15 cellular contexts compared by ENCODE assay signal in genomic region chr14:81509838-81510452, GRCh38. TPM values are rescaled to one million over a fixed set of nuclear protein-coding genes. Genes with fewer than 3 reads are reported as not detected.
DNase-seq lines count a peak whose midpoint lies in the region; ATAC-seq and TF ChIP-seq lines count a peak whose summit lies in the region.
"Had no signal": no experiment of that assay in that cellular context is flagged by ENCODE, and none has a peak within 500 bp of the region (broad histone marks: within the 10 kb centered on the region; RNA-seq: fewer than 3 reads in every experiment).

No MANE protein-coding gene starts in this region.

- H2BK120ac ChIP-seq in trophoblast cell (ENCODE audit: insufficient read depth, low read length, poor library complexity): no peak overlapping the region

- no peak overlapping the region for H3K14ac ChIP-seq in trophoblast cell (ENCODE audit: low read length)

- intact Hi-C loops in sciatic nerve (cut with DNase I): no loop called here

- TF ChIP-seq CTCF in fibroblast of the aortic adventitia (IDR thresholded peaks at IDR 0.05; ENCODE audit: insufficient read depth, low read length): peak; percentile 1

- H2BK12ac ChIP-seq in trophoblast cell (ENCODE audit: low read length): no peak overlapping the region

- no peaks in the 10 kb centered on the region for H3K9me3 Mint-ChIP-seq in stimulated activated naive B cell treated with anti-CD40 and anti-IgM and Interleukin-4, amounts not matched to agents 10 μg/mL and 1 μg/mL and 100 μg/mL, for 72 hours
- H3K9me3 Mint-ChIP-seq: activated CD8-positive, alpha-beta T cell treated with anti-CD3 and anti-CD28 coated beads for 36 hours had no signal

- H3K9ac ChIP-seq in trophoblast cell (ENCODE audit: low read length): no peak overlapping the region

- no CpG with 5 or more reads among the region's 6 CpGs for WGBS in trophoblast cell (ENCODE audit: extremely low coverage, insufficient coverage, insufficient read length)

- H3K36me3 ChIP-seq in trophoblast cell (ENCODE audit: control insufficient read depth in 1 of 2, insufficient read depth in 2 of 2, low read length in 2 of 2): peaks cover 10 to 12% of the 10 kb centered on the region in 2 experiments

- no peaks in the 10 kb centered on the region for H3K27me3 Mint-ChIP-seq in stimulated activated naive B cell treated with anti-CD40 and anti-IgM and Interleukin-4, amounts not matched to agents 10 μg/mL and 1 μg/mL and 100 μg/mL, for 72 hours
- H3K27me3 Mint-ChIP-seq: activated CD8-positive, alpha-beta T cell treated with anti-CD3 and anti-CD28 coated beads for 36 hours had no signal

- no peak overlapping the region for H3K4me3 Mint-ChIP-seq in stimulated activated naive B cell treated with anti-CD40 and anti-IgM and Interleukin-4, amounts not matched to agents 10 μg/mL and 1 μg/mL and 100 μg/mL, for 72 hours
- H3K4me3 Mint-ChIP-seq: activated CD8-positive, alpha-beta T cell treated with anti-CD3 and anti-CD28 coated beads for 36 hours had no signal

- no peaks in the 10 kb centered on the region for H3K79me2 ChIP-seq in trophoblast cell (ENCODE audit: control insufficient read depth, insufficient read depth, low read length, poor library complexity)

- no peak overlapping the region for H3K27ac Mint-ChIP-seq in stimulated activated naive B cell treated with anti-CD40 and anti-IgM and Interleukin-4, amounts not matched to agents 10 μg/mL and 1 μg/mL and 100 μg/mL, for 72 hours
- H3K27ac Mint-ChIP-seq: activated CD8-positive, alpha-beta T cell treated with anti-CD3 and anti-CD28 coated beads for 36 hours had no signal

- peak; percentile 17 for DNase-seq in NCI-H1436 (lab: John Stamatoyannopoulos, UW)
- no peak for DNase-seq in NCI-H1436 treated with DMSO at 0.1 percent for 48 hours (lab: John Stamatoyannopoulos, UW)
- DNase-seq in NCI-H524 (lab: John Stamatoyannopoulos, UW): peak; percentile 88 to 96
- DNase-seq in fibroblast of the aortic adventitia (ENCODE audit: low read depth): peak; percentile 19
- no peak for DNase-seq in sciatic nerve (ENCODE audit: low spot score)
- DNase-seq in stimulated activated naive B cell treated with anti-CD40 and anti-IgM and Interleukin-4, amounts not matched to agents 10 μg/mL and 1 μg/mL and 100 μg/mL, for 72 hours: no peak
- no peak for DNase-seq in HPDE6-E6E7 (ENCODE audit: extremely low spot score)
- DNase-seq in trophoblast cell: no peak
- DNase-seq: activated CD8-positive, alpha-beta T cell treated with anti-CD3 and anti-CD28 coated beads for 36 hours; islet precursor cell; NCI-H345; right lobe of liver; stimulated activated CD8-positive, alpha-beta memory T cell treated with anti-CD3 and anti-CD28 coated beads, Interleukin-4, amount 100 ng/mL, for 48 hours had no signal

- no peak overlapping the region for H3K18ac ChIP-seq in trophoblast cell (ENCODE audit: low read length)

- H3K23ac ChIP-seq in trophoblast cell (ENCODE audit: low read length): no peak overlapping the region

- H3K4me1 ChIP-seq in trophoblast cell (ENCODE audit: control insufficient read depth in 1 of 2, insufficient read depth in 2 of 2, low read length in 2 of 2): no peaks in the 10 kb centered on the region
- H3K4me1 ChIP-seq: SJSA1 had no signal

- no peak overlapping the region for H4K12ac ChIP-seq in trophoblast cell (ENCODE audit: low read depth, low read length)

- no peak overlapping the region for H3K4ac ChIP-seq in trophoblast cell (ENCODE audit: low read depth, low read length)

- H4K8ac ChIP-seq in trophoblast cell (ENCODE audit: low read depth, low read length): no peak overlapping the region

- no peak overlapping the region for H4K91ac ChIP-seq in trophoblast cell (ENCODE audit: low read depth, low read length)

- ATAC-seq in sciatic nerve: peak; percentile 22
- ATAC-seq in stimulated activated naive B cell treated with anti-CD40 and anti-IgM and Interleukin-4, amounts not matched to agents 10 μg/mL and 1 μg/mL and 100 μg/mL, for 72 hours (replicated peaks): no peak
- ATAC-seq: activated CD8-positive, alpha-beta T cell treated with anti-CD3 and anti-CD28 coated beads for 36 hours had no signal

- H3K9me3 ChIP-seq in trophoblast cell (ENCODE audit: insufficient read depth, low read depth, low read length): no peaks in the 10 kb centered on the region
- H3K9me3 ChIP-seq: ascending aorta, right lobe of liver, SJSA1 had no signal

- H3K36me3 Mint-ChIP-seq in stimulated activated naive B cell treated with anti-CD40 and anti-IgM and Interleukin-4, amounts not matched to agents 10 μg/mL and 1 μg/mL and 100 μg/mL, for 72 hours: peaks cover 47 to 59% of the 10 kb centered on the region in 2 donors

- H3K79me1 ChIP-seq in trophoblast cell (ENCODE audit: low read length): no peaks in the 10 kb centered on the region

- peaks cover 9 to 15% of the 10 kb centered on the region in 2 donors for H3K4me1 Mint-ChIP-seq in stimulated activated naive B cell treated with anti-CD40 and anti-IgM and Interleukin-4, amounts not matched to agents 10 μg/mL and 1 μg/mL and 100 μg/mL, for 72 hours

- H3K4me3 ChIP-seq in fibroblast of the aortic adventitia (ENCODE audit: low read depth, low read length) (no peak overlapping the region), trophoblast cell (ENCODE audit: low read depth, low read length) (no peak overlapping the region)
- H3K4me3 ChIP-seq: right lobe of liver, SJSA1 had no signal

- H3K4me2 ChIP-seq in trophoblast cell (ENCODE audit: low read length): no peak overlapping the region

- no peak overlapping the region for H3K27ac ChIP-seq in trophoblast cell (ENCODE audit: low read depth, low read length)
- H3K27ac ChIP-seq: ascending aorta, SJSA1 had no signal

- no peak overlapping the region for H2BK5ac ChIP-seq in trophoblast cell (ENCODE audit: low read depth, low read length, poor library complexity)

- H2AK5ac ChIP-seq in trophoblast cell (ENCODE audit: low read length): no peak overlapping the region

- no peak overlapping the region for H2AFZ ChIP-seq in trophoblast cell (ENCODE audit: insufficient read depth, low read length, poor library complexity)

- no peaks in the 10 kb centered on the region for H3K27me3 ChIP-seq in trophoblast cell (ENCODE audit: insufficient read depth, low read length)
- H3K27me3 ChIP-seq: ascending aorta, right lobe of liver, SJSA1 had no signal

RNA-seq across cellular contexts. Expression of gene SEL1L, which starts 23.7 kb away (rescaled TPM):
- total RNA-seq in fibroblast of the aortic adventitia (ENCODE audit: low replicate concordance) (112 and 128 TPM in 2 replicates), sciatic nerve (87.7 TPM)
- polyA plus RNA-seq in trophoblast cell (2013): 30.1 and 30.5 TPM in 2 replicates

Comparison
In these comparisons a context has a peak if more than half of its experiments do, and no peak if none do; other contexts are left out.
1. DNase-seq: peak in NCI-H1436 (single experiment), NCI-H524 (2 of 2) and fibroblast of the aortic adventitia (single experiment); none in NCI-H1436 treated with DMSO at 0.1 percent for 48 hours (single experiment), sciatic nerve (single experiment), stimulated activated naive B cell treated with anti-CD40 and anti-IgM and Interleukin-4, amounts not matched to agents 10 μg/mL and 1 μg/mL and 100 μg/mL, for 72 hours (single experiment), HPDE6-E6E7 (single experiment) and trophoblast cell (0 of 2).